ENCODE assay signal across 8 cellular contexts in the genomic region with DNA sequence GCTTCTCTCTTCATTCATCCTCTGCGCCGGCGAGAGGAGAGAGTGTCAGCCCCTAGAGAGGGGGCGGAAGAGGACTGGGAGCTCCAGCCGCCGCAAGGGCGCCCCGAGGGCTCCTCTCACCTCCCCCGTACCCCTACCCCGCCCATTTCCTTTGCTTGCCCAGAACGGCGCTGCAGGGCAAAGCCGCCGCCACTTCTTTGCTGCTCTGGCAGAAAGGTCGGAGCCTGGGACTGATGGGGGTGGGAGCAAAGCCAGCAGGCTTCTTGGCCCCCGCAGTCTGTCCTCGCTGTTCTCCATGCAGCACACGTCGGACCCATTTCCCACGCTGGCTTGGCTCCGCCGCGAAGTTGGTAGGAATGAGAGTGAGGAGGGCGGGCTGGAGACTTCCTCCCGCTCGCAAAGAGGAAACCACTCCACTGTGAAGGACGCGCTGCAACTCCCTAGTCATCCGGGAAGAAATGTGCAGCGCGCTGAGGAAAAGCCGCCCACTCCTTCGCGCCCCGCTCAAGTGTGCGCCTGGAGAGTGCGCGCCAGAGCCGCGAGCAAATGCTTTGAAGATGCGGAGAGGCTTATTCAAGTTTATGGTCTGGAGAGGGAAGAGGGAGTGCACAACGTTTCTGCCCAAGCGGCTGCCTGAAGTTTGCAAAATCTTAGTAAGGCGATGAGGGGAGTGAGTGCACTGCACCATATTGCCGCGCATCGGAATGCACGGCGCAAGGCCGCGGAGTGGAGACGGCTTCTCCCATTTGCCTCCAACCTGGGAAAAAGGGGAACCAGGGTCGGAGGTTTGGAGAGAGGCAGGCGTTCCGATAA. TPM values are rescaled to one million over a fixed set of nuclear protein-coding genes. Genes with fewer than 3 reads are reported as not detected.
DNase-seq lines count a peak whose midpoint lies in the region; ATAC-seq, FAIRE-seq and TF ChIP-seq lines count a peak whose summit lies in the region.

No MANE protein-coding gene starts in this region.

- CTCF ChIA-PET in K562 (lab: Yijun Ruan, JAX; ENCODE audit: low intra/inter-chr PET ratio) = no interaction called here

- no peak overlapping the region for H3K27ac ChIP-seq in K562 (ENCODE audit: extremely low read depth, low read depth, low read length)
- H3K27ac ChIP-seq in iPS DF 6.9 (ENCODE audit: low read length) = no peak overlapping the region

- H3K36me3 ChIP-seq in K562 (ENCODE audit: control insufficient read depth, insufficient read depth, low read length) (no peaks in the 10 kb centered on the region), iPS DF 6.9 (ENCODE audit: control insufficient read depth, insufficient read depth, low read length) (no peaks in the 10 kb centered on the region)

- no peaks in the 10 kb centered on the region for H4K20me1 ChIP-seq in K562 (replicated peaks; ENCODE audit: control insufficient read depth, insufficient read depth, low read length)

- no peak for TF ChIP-seq RAD21 in K562 (CRISPR knock-in tag; conservative IDR thresholded peaks at IDR 0.05 in 1 of 2, IDR thresholded peaks at IDR 0.05 in 1 of 2)

- 40% methylated on average over 44 of the region's 55 CpGs for WGBS in K562 (ENCODE audit: insufficient coverage, low coverage, missing lambda C conversion rate)
- no CpG with 5 or more reads among the region's 55 CpGs for WGBS in iPS DF 6.9 (ENCODE audit: insufficient coverage, insufficient read length)

- peak; percentile 8 for TF ChIP-seq CTCF in AG09309 (IDR thresholded peaks at IDR 0.05; ENCODE audit: control insufficient read depth, insufficient read depth, low read depth, low read length, missing control alignments)
- no peak for TF ChIP-seq CTCF in K562 (IDR thresholded peaks at IDR 0.05 in 2 of 3, conservative IDR thresholded peaks at IDR 0.05 in 1 of 3; ENCODE audit: insufficient read depth in 2 of 3, low read depth in 1 of 3, low read length in 3 of 3)

- no TSS peak for BruUV-seq in K562 (replicated peaks; lab: Mats Ljungman, UMichigan)

- no peak for TF ChIP-seq EP300 in K562 (IDR thresholded peaks at IDR 0.05; ENCODE audit: low read length)

- peak overlapping the region; percentile 95 for H3K4me3 ChIP-seq in AG09309 (ENCODE audit: control insufficient read depth, low read depth, low read length)
- no peak overlapping the region for H3K4me3 ChIP-seq in K562
- H3K4me3 ChIP-seq in iPS DF 6.9 (ENCODE audit: low read length) = peak overlapping the region; percentile 55; the same call in 1 of the 2 replicates

- no peak overlapping the region for H2AFZ ChIP-seq in K562 (ENCODE audit: low read depth, low read length)

- FAIRE-seq in K562 (lab: Jason Lieb, UNC) = no peak
- FAIRE-seq in GM19239 (lab: Jason Lieb, UNC) = no peak

- ATAC-seq in GM18505 (IDR thresholded peaks at IDR 0.05; ENCODE audit: unreplicated experiment) (peak; percentile 49), K562 (no peak), HG03442 (IDR thresholded peaks at IDR 0.05; ENCODE audit: unreplicated experiment) (no peak)

- H3K79me2 ChIP-seq in K562 (ENCODE audit: control insufficient read depth, insufficient read depth, low read length) = no peaks in the 10 kb centered on the region

- H3K9ac ChIP-seq in K562 (ENCODE audit: insufficient read depth in 1 of 2, low read depth in 2 of 2, low read length in 2 of 2) = no peak overlapping the region

- H3K4me2 ChIP-seq in K562 (ENCODE audit: insufficient read depth, low read length) = no peak overlapping the region

- H3K9me3 ChIP-seq in K562 (replicated peaks; ENCODE audit: control insufficient read depth, insufficient read depth, low read depth, low read length) = no peaks in the 10 kb centered on the region
- no peaks in the 10 kb centered on the region for H3K9me3 ChIP-seq in iPS DF 6.9 (ENCODE audit: control insufficient read depth, insufficient read depth, low read length)

- intact Hi-C loops in K562 (cut with micrococcal nuclease) = no loop called here

- H3K4me1 ChIP-seq in K562 (replicated peaks in 1 of 2; ENCODE audit: control insufficient read depth in 2 of 2, insufficient read depth in 2 of 2, low read length in 2 of 2) (no peaks in the 10 kb centered on the region), iPS DF 6.9 (ENCODE audit: control insufficient read depth, insufficient read depth, low read length) (no peaks in the 10 kb centered on the region)

- H3K9me1 ChIP-seq in K562 (ENCODE audit: control insufficient read depth, insufficient read depth, low read length) = no peaks in the 10 kb centered on the region

- DNase-seq in AG09309 (ENCODE audit: low read depth) = no peak
- DNase-seq in NCI-H446 treated with DMSO at 0.1 percent for 48 hours (lab: John Stamatoyannopoulos, UW) = peak; percentile 37
- no peak for DNase-seq in K562 (ENCODE audit: extremely low read depth in 1 of 4, low spot score in 3 of 4)
- no peak for DNase-seq in iPS DF 6.9 (ENCODE audit: low read depth, low spot score)
- peak; percentile 17 for DNase-seq in renal cortical epithelial cell (ENCODE audit: low read depth)
- no peak for DNase-seq in GM19239 (ENCODE audit: insufficient read length, low spot score)

- in situ Hi-C loops in K562 (cut with MboI) = no loop called here

- POLR2A ChIA-PET in K562 (lab: Yijun Ruan, JAX) = no interaction called here

- H3K27me3 ChIP-seq in K562 (ENCODE audit: control insufficient read depth in 2 of 2, insufficient read depth in 2 of 2, low read length in 2 of 2) = no peaks in the 10 kb centered on the region
- H3K27me3 ChIP-seq in iPS DF 6.9 (ENCODE audit: control insufficient read depth, insufficient read depth, low read length) = peaks cover 7% of the 10 kb centered on the region; the same call in 1 of the 2 replicates

- TF ChIP-seq POLR2A in GM18505 (IDR thresholded peaks at IDR 0.05; ENCODE audit: borderline replicate concordance, extremely low read depth, insufficient read depth, insufficient read length) (no peak), K562 (conservative IDR thresholded peaks at IDR 0.05) (no peak)

TF ChIP-seq in K562, 482 proteins besides CTCF, POLR2A, EP300 and RAD21:
- TF ChIP-seq SMARCA4 (IDR thresholded peaks at IDR 0.05) (no peak), HEY1 (CRISPR knock-in tag; IDR thresholded peaks at IDR 0.05; ENCODE audit: borderline replicate concordance) (no peak), HDAC3 (IDR thresholded peaks at IDR 0.05; ENCODE audit: borderline replicate concordance, partially characterized antibody) (no peak)
- TF ChIP-seq, protein P1, sequence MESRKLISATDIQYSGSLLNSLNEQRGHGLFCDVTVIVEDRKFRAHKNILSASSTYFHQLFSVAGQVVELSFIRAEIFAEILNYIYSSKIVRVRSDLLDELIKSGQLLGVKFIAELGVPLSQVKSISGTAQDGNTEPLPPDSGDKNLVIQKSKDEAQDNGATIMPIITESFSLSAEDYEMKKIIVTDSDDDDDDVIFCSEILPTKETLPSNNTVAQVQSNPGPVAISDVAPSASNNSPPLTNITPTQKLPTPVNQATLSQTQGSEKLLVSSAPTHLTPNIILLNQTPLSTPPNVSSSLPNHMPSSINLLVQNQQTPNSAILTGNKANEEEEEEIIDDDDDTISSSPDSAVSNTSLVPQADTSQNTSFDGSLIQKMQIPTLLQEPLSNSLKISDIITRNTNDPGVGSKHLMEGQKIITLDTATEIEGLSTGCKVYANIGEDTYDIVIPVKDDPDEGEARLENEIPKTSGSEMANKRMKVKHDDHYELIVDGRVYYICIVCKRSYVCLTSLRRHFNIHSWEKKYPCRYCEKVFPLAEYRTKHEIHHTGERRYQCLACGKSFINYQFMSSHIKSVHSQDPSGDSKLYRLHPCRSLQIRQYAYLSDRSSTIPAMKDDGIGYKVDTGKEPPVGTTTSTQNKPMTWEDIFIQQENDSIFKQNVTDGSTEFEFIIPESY (CRISPR knock-in tag; IDR thresholded peaks at IDR 0.05) = peak; percentile 22; the same call in 1 of the 2 replicates
TF ChIP-seq in K562: peak in this region for 1.

RNA-seq across cellular contexts. Expression of a gene that starts 2.8 kb away (rescaled TPM):
- not detected in 2 replicates for total RNA-seq in K562 (2011; cell fraction: chromatin; rRNA removed; ENCODE audit: low replicate concordance)
- total RNA-seq in K562 (2011; cell fraction: nucleolus; rRNA removed) = not detected in 2 replicates
- total RNA-seq in K562 (2011; cell fraction: nucleoplasm; rRNA removed) = not detected in 2 replicates
- total RNA-seq in K562 (2014; rRNA removed) (not detected in 2 replicates), K562 (2014; rRNA removed; fragmentation: Illumina TruSeq; extraction: Trizol) (not detected in 2 replicates), K562 (2015; rRNA removed; fragmentation: Illumina TruSeq; extraction: Trizol) (not detected in 2 replicates), K562 (2021) (0.04 TPM in 1 of 2 replicates, not detected in the other), renal cortical epithelial cell (0.94 and 4.0 TPM in 2 replicates)
- polyA plus RNA-seq in K562 (2011; rRNA removed) (not detected in 2 replicates), K562 (2014; fragmentation: Illumina TruSeq; extraction: Trizol) (not detected in 2 replicates), K562 (2014; fragmentation: Nextera tagmentation; extraction: Ambion mirVana) (not detected), K562 (2014; rRNA removed) (not detected in 2 replicates)
- 0.03 TPM in 1 of 2 replicates, not detected in the other for polyA plus RNA-seq in K562 (2011; cell fraction: cytosol; rRNA removed)
- 0.03 and 0.06 TPM in 2 replicates for polyA plus RNA-seq in K562 (2011; cell fraction: nucleus; rRNA removed)
- polyA plus RNA-seq in K562 (2012) = not detected in 2 replicates
- polyA minus RNA-seq in K562 (2011; rRNA and poly(A)+ RNA removed) = 0.04 and 0.12 TPM in 2 replicates
- polyA minus RNA-seq in K562 (2011; cell fraction: cytosol; rRNA and poly(A)+ RNA removed) = not detected in 2 replicates
- polyA minus RNA-seq in K562 (2011; cell fraction: nucleus; rRNA and poly(A)+ RNA removed) = 0.13 and 0.22 TPM in 2 replicates

Comparison
In these comparisons a context has a peak if more than half of its experiments do, and no peak if none do; other contexts are left out.
1. DNase-seq: peak in NCI-H446 treated with DMSO at 0.1 percent for 48 hours (single experiment) and renal cortical epithelial cell (single experiment); none in AG09309 (single experiment), K562 (0 of 4), iPS DF 6.9 (single experiment) and GM19239 (single experiment).